7 cellular contexts compared by ENCODE assay signal in the genomic region with DNA sequence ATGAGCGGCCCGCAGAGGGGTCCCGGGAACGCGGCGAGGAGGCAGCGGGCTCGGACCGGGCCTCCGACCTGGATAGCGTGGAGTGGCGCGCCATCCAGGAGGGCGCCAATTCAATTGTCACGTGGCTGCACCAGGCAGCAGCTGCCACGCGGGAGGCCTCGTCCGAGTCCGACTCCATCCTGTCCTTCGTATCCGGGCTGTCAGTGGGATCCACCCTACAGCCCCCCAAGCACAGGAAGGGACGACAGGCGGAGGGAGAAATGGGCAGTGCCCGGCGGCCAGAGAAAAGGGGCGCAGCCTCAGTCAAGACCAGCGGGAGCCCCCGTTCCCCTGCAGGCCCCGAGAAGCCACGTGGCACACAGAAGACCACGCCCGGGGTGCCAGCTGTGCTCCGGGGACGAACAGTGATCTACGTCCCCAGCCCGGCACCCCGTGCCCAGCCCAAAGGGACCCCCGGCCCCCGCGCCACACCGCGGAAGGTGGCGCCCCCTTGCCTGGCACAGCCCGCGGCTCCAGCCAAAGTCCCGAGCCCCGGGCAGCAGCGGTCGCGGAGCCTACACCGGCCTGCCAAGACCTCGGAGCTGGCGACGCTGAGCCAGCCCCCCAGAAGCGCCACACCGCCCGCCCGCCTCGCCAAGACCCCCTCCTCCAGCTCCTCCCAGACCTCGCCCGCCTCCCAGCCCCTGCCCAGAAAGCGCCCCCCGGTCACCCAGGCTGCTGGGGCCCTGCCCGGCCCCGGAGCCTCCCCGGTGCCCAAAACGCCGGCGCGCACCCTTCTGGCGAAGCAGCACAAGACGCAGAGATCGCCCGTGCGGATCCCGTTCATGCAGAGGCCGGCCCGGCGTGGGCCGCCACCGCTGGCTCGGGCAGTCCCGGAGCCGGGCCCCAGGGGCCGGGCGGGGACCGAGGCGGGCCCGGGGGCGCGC. TPM values are rescaled to one million over a fixed set of nuclear protein-coding genes. Genes with fewer than 3 reads are reported as not detected.
DNase-seq lines count a peak whose midpoint lies in the region; ATAC-seq and TF ChIP-seq lines count a peak whose summit lies in the region.
"Had no signal": no experiment of that assay in that cellular context is flagged by ENCODE, and none has a peak within 500 bp of the region (broad histone marks: within the 10 kb centered on the region; RNA-seq: fewer than 3 reads in every experiment).

No MANE protein-coding gene starts in this region.

- no peaks in the 10 kb centered on the region; the same call in 1 of the 2 replicates for H3K27me3 ChIP-seq in GM06990 (replicated peaks; ENCODE audit: control insufficient read depth, insufficient read depth, low read length)

- H3K27ac Mint-ChIP-seq in nephron progenitor cell = no peak overlapping the region

- no peaks in the 10 kb centered on the region for H3K9me3 Mint-ChIP-seq in activated T-cell treated with anti-CD3 and anti-CD28 coated beads, Interleukin-2, amount 50 U/mL, for 4 hours
- H3K9me3 Mint-ChIP-seq in nephron progenitor cell = no peaks in the 10 kb centered on the region

- no peaks in the 10 kb centered on the region for H3K36me3 Mint-ChIP-seq in activated T-cell treated with anti-CD3 and anti-CD28 coated beads, Interleukin-2, amount 50 U/mL, for 4 hours (ENCODE audit: insufficient read depth)
- no peaks in the 10 kb centered on the region for H3K36me3 Mint-ChIP-seq in nephron progenitor cell (ENCODE audit: low read depth)

- TF ChIP-seq CTCF in GM06990 (IDR thresholded peaks at IDR 0.05; ENCODE audit: insufficient read depth, low read length, poor library complexity, severe bottlenecking) (no peak), nephron progenitor cell (IDR thresholded peaks at IDR 0.05) (no peak)

- no peaks in the 10 kb centered on the region; the same call in 1 of the 2 replicates for H3K36me3 ChIP-seq in GM06990 (ENCODE audit: control insufficient read depth, insufficient read depth, low read length)
- H3K36me3 ChIP-seq: pancreas had no signal

- peak; percentile 33 for DNase-seq in GM06990 (ENCODE audit: extremely low read depth, insufficient read length)
- no peak for DNase-seq in activated T-cell treated with anti-CD3 and anti-CD28 coated beads, Interleukin-2, amount 50 U/mL, for 4 hours
- peak; percentile 53 for DNase-seq in nephron progenitor cell
- DNase-seq in occipital lobe (lab: John Stamatoyannopoulos, UW) = no peak
- no peak for DNase-seq in NCI-H1417 (lab: John Stamatoyannopoulos, UW)
- no peak for DNase-seq in NCI-H2081 treated with DMSO at 0.1 percent for 48 hours (lab: John Stamatoyannopoulos, UW)

- peak overlapping the region; percentile 29 for H3K4me3 Mint-ChIP-seq in activated T-cell treated with anti-CD3 and anti-CD28 coated beads, Interleukin-2, amount 50 U/mL, for 4 hours
- no peak overlapping the region for H3K4me3 Mint-ChIP-seq in nephron progenitor cell

- ATAC-seq in activated T-cell treated with anti-CD3 and anti-CD28 coated beads, Interleukin-2, amount 50 U/mL, for 4 hours = peak; percentile 14 to 26

- peaks cover 13% of the 10 kb centered on the region for H3K27me3 Mint-ChIP-seq in activated T-cell treated with anti-CD3 and anti-CD28 coated beads, Interleukin-2, amount 50 U/mL, for 4 hours (ENCODE audit: low read depth)
- peaks cover 90% of the 10 kb centered on the region for H3K27me3 Mint-ChIP-seq in nephron progenitor cell (ENCODE audit: low read depth, poor library complexity)

- no peak overlapping the region for H3K4me3 ChIP-seq in GM06990 (replicated peaks; ENCODE audit: low read depth, low read length)

- H3K4me1 Mint-ChIP-seq in activated T-cell treated with anti-CD3 and anti-CD28 coated beads, Interleukin-2, amount 50 U/mL, for 4 hours (ENCODE audit: low read depth) = peaks cover 8% of the 10 kb centered on the region
- peaks cover 7% of the 10 kb centered on the region for H3K4me1 Mint-ChIP-seq in nephron progenitor cell

RNA-seq across cellular contexts. Expression of gene C19orf25, which starts 10.5 kb away (rescaled TPM):
- 10 to 100 TPM; 31.0 to 32.1 (median 32.0) TPM for total RNA-seq in activated T-cell treated with anti-CD3 and anti-CD28 coated beads, Interleukin-2, amount 50 U/mL, for 4 hours
- 18.6 TPM for total RNA-seq in occipital lobe

RNA-seq across cellular contexts. Expression of gene APC2, which starts 18.6 kb away (rescaled TPM):
- under 1 TPM; 0.13 to 0.45 (median 0.16) TPM for total RNA-seq in activated T-cell treated with anti-CD3 and anti-CD28 coated beads, Interleukin-2, amount 50 U/mL, for 4 hours
- total RNA-seq in occipital lobe = 141 TPM

RNA-seq across cellular contexts. Expression of gene PCSK4, which starts 21.6 kb away (rescaled TPM):
- total RNA-seq in activated T-cell treated with anti-CD3 and anti-CD28 coated beads, Interleukin-2, amount 50 U/mL, for 4 hours = under 1 TPM; 0.46 to 0.50 (median 0.49) TPM
- total RNA-seq in occipital lobe = 1.7 TPM

RNA-seq across cellular contexts. Expression of gene REEP6, which starts 22.4 kb away (rescaled TPM):
- total RNA-seq in activated T-cell treated with anti-CD3 and anti-CD28 coated beads, Interleukin-2, amount 50 U/mL, for 4 hours = 1 to 10 TPM; 1.8 to 3.4 (median 1.9) TPM
- total RNA-seq in occipital lobe = 0.31 TPM

RNA-seq across cellular contexts. Expression of gene RPS15, which starts 30.3 kb away (rescaled TPM):
- total RNA-seq in activated T-cell treated with anti-CD3 and anti-CD28 coated beads, Interleukin-2, amount 50 U/mL, for 4 hours = 1,000 to 10,000 TPM; 2,317 to 2,484 (median 2,379) TPM
- 252 TPM for total RNA-seq in occipital lobe

Comparison
In these comparisons a context has a peak if more than half of its experiments do, and no peak if none do; other contexts are left out.
1. DNase-seq: peak in GM06990 (single experiment) and nephron progenitor cell (single experiment); none in activated T-cell treated with anti-CD3 and anti-CD28 coated beads, Interleukin-2, amount 50 U/mL, for 4 hours (single experiment), occipital lobe (single experiment), NCI-H1417 (0 of 3) and NCI-H2081 treated with DMSO at 0.1 percent for 48 hours (single experiment).
2. RNA of gene APC2, which starts 18.6 kb away (total RNA-seq): 141 TPM in occipital lobe (single experiment); 0.13 to 0.45 TPM in activated T-cell treated with anti-CD3 and anti-CD28 coated beads, Interleukin-2, amount 50 U/mL, for 4 hours; every median in the first group is over 10 times any median in the second.